Comparison of ENCODE assay signal across 14 cellular contexts in genomic region chr2:236981710-236982485, GRCh38.
DNase-seq lines count a peak whose midpoint lies in the region; ATAC-seq and TF ChIP-seq lines count a peak whose summit lies in the region.
"Had no signal": no experiment of that assay in that cellular context is flagged by ENCODE, and none has a peak within 500 bp of the region (broad histone marks: within the 10 kb centered on the region; RNA-seq: fewer than 3 reads in every experiment).

No MANE protein-coding gene starts in this region.

- H2BK5ac ChIP-seq in H9 (ENCODE audit: insufficient read length, low read length) (no peak overlapping the region), IMR-90 (ENCODE audit: low read depth, low read length, poor library complexity, severe bottlenecking) (no peak overlapping the region)

- no peaks in the 10 kb centered on the region for H3K79me1 ChIP-seq in H9 (ENCODE audit: insufficient read depth, low read depth, low read length, poor library complexity, severe bottlenecking)
- H3K79me1 ChIP-seq in IMR-90 (ENCODE audit: low read depth in 1 of 2, low read length in 2 of 2), result no peaks in the 10 kb centered on the region

- dilution Hi-C loops in IMR-90 (cut with HindIII; ENCODE audit: low sequenced_read_pairs, unreplicated experiment), result no loop called here

- intact Hi-C loops in IMR-90 (cut with micrococcal nuclease) (no loop called here), spleen (cut with DNase I; ENCODE audit: low total_unique reads) (no loop called here)

- no peak overlapping the region for H4K8ac ChIP-seq in H9 (replicated peaks; ENCODE audit: insufficient read length, low read depth, low read length)
- H4K8ac ChIP-seq in IMR-90 (ENCODE audit: low read depth in 2 of 2, low read length in 2 of 2), result no peak overlapping the region

- H3K4ac ChIP-seq in H9 (ENCODE audit: low read depth, low read length) (no peak overlapping the region), IMR-90 (ENCODE audit: low read depth, low read length) (no peak overlapping the region)

- CTCF ChIA-PET in IMR-90 (lab: Yijun Ruan, JAX), result no interaction called here

- in situ Hi-C loops in IMR-90 (cut with MboI; ENCODE audit: low sequenced_read_pairs), result no loop called here

- H3K27ac ChIP-seq in H9 (ENCODE audit: insufficient read length, low read depth, low read length) (no peak overlapping the region), IMR-90 (ENCODE audit: insufficient read depth, low read length) (no peak overlapping the region), spleen (no peak overlapping the region)
- H3K27ac ChIP-seq: C4-2B, GM23248 had no signal

- no peak overlapping the region for H2AK9ac ChIP-seq in IMR-90 (replicated peaks; ENCODE audit: low read depth, low read length, poor library complexity)

- H3K36me3 ChIP-seq in IMR-90 (ENCODE audit: control insufficient read depth, insufficient read depth, low read length) (no peaks in the 10 kb centered on the region), spleen (no peaks in the 10 kb centered on the region)

- H2BK15ac ChIP-seq in H9 (ENCODE audit: low read depth, low read length) (no peak overlapping the region; the same call in 1 of the 2 replicates), IMR-90 (ENCODE audit: low read depth, low read length) (no peak overlapping the region)

- peaks cover 7 to 13% of the 10 kb centered on the region in 2 experiments; a peak in 4 of 5 replicates for H3K9me3 Mint-ChIP-seq in H9
- H3K9me3 Mint-ChIP-seq in effector memory CD8-positive, alpha-beta T cell, result peaks cover 0 to 3% of the 10 kb centered on the region in 2 donors

- H3K27me3 ChIP-seq in H9 (ENCODE audit: insufficient read depth, low read length) (no peaks in the 10 kb centered on the region), IMR-90 (ENCODE audit: control insufficient read depth, insufficient read depth, low read length) (peaks cover 8% of the 10 kb centered on the region), spleen (replicated peaks in 1 of 7) (no peaks in the 10 kb centered on the region)

- no peak for TF ChIP-seq POLR2A in IMR-90 (IDR thresholded peaks at IDR 0.05; ENCODE audit: low read depth, low read length)
- no peak for TF ChIP-seq POLR2A in spleen (IDR thresholded peaks at IDR 0.05)

- H3K18ac ChIP-seq in H9 (ENCODE audit: insufficient read length, low read depth, low read length) (no peak overlapping the region), IMR-90 (ENCODE audit: low read depth, low read length) (no peak overlapping the region)

- H2BK120ac ChIP-seq in H9 (ENCODE audit: low read depth, low read length, poor library complexity, severe bottlenecking), result no peak overlapping the region
- no peak overlapping the region for H2BK120ac ChIP-seq in IMR-90 (ENCODE audit: low read depth, low read length)

- DNase-seq in H9 (peak; percentile 4), IMR-90 (no peak), mesenteric fat pad (ENCODE audit: low spot score) (peak; percentile 77), spleen (peak; percentile 62)
- DNase-seq in activated CD4-positive, alpha-beta T cell treated with anti-CD3 and anti-CD28 coated beads, Interleukin-2, amount 50 U/mL, for 48 hours, result no peak
- DNase-seq in effector memory CD8-positive, alpha-beta T cell, result no peak
- DNase-seq in stimulated activated CD4-positive, alpha-beta T cell treated with anti-CD3 and anti-CD28 coated beads, Interleukin-4, amount 100 ng/mL, for 4 hours, result no peak
- DNase-seq: AML-193; Caco-2; CD4-positive, alpha-beta T cell; HCEC 1CT had no signal

- H3K79me2 ChIP-seq in H9 (ENCODE audit: insufficient read depth, low read length), result no peaks in the 10 kb centered on the region

- H3K9me1 ChIP-seq in IMR-90 (ENCODE audit: insufficient read depth, low read length), result no peaks in the 10 kb centered on the region

- TF ChIP-seq CTCF in H9 (conservative IDR thresholded peaks at IDR 0.05), result no peak
- TF ChIP-seq CTCF in IMR-90 (conservative IDR thresholded peaks at IDR 0.05; ENCODE audit: low read depth, low read length), result no peak
- TF ChIP-seq CTCF in spleen (IDR thresholded peaks at IDR 0.05 in 8 of 11, conservative IDR thresholded peaks at IDR 0.05 in 3 of 11), result no peak

- H2BK12ac ChIP-seq in H9 (ENCODE audit: insufficient read length, low read depth, low read length), result no peak overlapping the region

- no peak overlapping the region for H4K91ac ChIP-seq in H9 (ENCODE audit: insufficient read length, low read depth, low read length)
- no peak overlapping the region for H4K91ac ChIP-seq in IMR-90 (ENCODE audit: insufficient read depth, low read depth, low read length)

- no peak overlapping the region; the same call in 1 of the 2 replicates for H3K14ac ChIP-seq in H9 (ENCODE audit: insufficient read depth, low read length)
- H3K14ac ChIP-seq in IMR-90 (replicated peaks; ENCODE audit: low read depth, low read length), result no peak overlapping the region

- H3K9ac ChIP-seq in H9 (ENCODE audit: extremely low read depth, insufficient read length, low read length), result no peak overlapping the region
- H3K9ac ChIP-seq in IMR-90 (ENCODE audit: low read depth, low read length), result no peak overlapping the region
- H3K9ac ChIP-seq: GM23248 had no signal

- H3K23ac ChIP-seq in H9 (ENCODE audit: insufficient read length, low read depth, low read length), result no peak overlapping the region
- no peak overlapping the region for H3K23ac ChIP-seq in IMR-90 (ENCODE audit: low read depth, low read length)

- H3K4me2 ChIP-seq in H9 (ENCODE audit: insufficient read depth, insufficient read length, low read length) (no peak overlapping the region), IMR-90 (ENCODE audit: low read depth, low read length) (no peak overlapping the region)

- H3K4me1 ChIP-seq in H9 (ENCODE audit: insufficient read depth, low read length) (no peaks in the 10 kb centered on the region; the same call in 1 of the 2 replicates), IMR-90 (ENCODE audit: control insufficient read depth, insufficient read depth, low read length) (no peaks in the 10 kb centered on the region), spleen (peaks cover 0 to 8% (median 0%) of the 10 kb centered on the region in 6 donors)

- H3K56ac ChIP-seq in H9 (ENCODE audit: insufficient read length, low read depth, low read length) (no peak overlapping the region), IMR-90 (ENCODE audit: extremely low read depth, insufficient read depth, low read length) (no peak overlapping the region)

- H3K36me3 Mint-ChIP-seq in H9 (ENCODE audit: insufficient read depth in 1 of 3, low read depth in 3 of 3), result peaks cover 0 to 13% (median 5%) of the 10 kb centered on the region in 3 experiments; a peak in 3 of 7 replicates
- no peaks in the 10 kb centered on the region for H3K36me3 Mint-ChIP-seq in effector memory CD8-positive, alpha-beta T cell (ENCODE audit: insufficient read depth)

- no peaks in the 10 kb centered on the region for H3K23me2 ChIP-seq in H9 (ENCODE audit: insufficient read length, low read depth, low read length, poor library complexity, severe bottlenecking)

- H3K4me1 Mint-ChIP-seq in H9, result peaks cover 3 to 5% of the 10 kb centered on the region in 2 experiments; a peak in 2 of 4 replicates
- no peaks in the 10 kb centered on the region for H3K4me1 Mint-ChIP-seq in effector memory CD8-positive, alpha-beta T cell (ENCODE audit: low read depth in 2 of 2)

- no peak overlapping the region for H4K5ac ChIP-seq in H9 (ENCODE audit: insufficient read length, low read depth, low read length)
- no peak overlapping the region for H4K5ac ChIP-seq in IMR-90 (ENCODE audit: low read depth, low read length)

- H3K4me3 Mint-ChIP-seq in H9, result no peak overlapping the region
- no peak overlapping the region for H3K4me3 Mint-ChIP-seq in effector memory CD8-positive, alpha-beta T cell
- H3K4me3 Mint-ChIP-seq: CD4-positive, alpha-beta T cell had no signal

- ATAC-seq in IMR-90 (ENCODE audit: low read depth) (no peak), GM18868 (IDR thresholded peaks at IDR 0.05; ENCODE audit: unreplicated experiment) (no peak)
- ATAC-seq in effector memory CD8-positive, alpha-beta T cell (replicated peaks), result no peak

- no TSS peak for BruUV-seq in IMR-90 (replicated peaks; lab: Mats Ljungman, UMichigan)

- H3K4me3 ChIP-seq in IMR-90 (ENCODE audit: insufficient read depth, low read depth, low read length) (no peak overlapping the region), spleen (no peak overlapping the region)
- H3K4me3 ChIP-seq: GM23248 had no signal

- no peak overlapping the region for H3T11ph ChIP-seq in H9 (ENCODE audit: low read length)

- H3K27ac Mint-ChIP-seq in H9, result no peak overlapping the region
- peak overlapping the region in 1 of 2 donors; percentile 24 for H3K27ac Mint-ChIP-seq in effector memory CD8-positive, alpha-beta T cell
- H3K27ac Mint-ChIP-seq: CD4-positive, alpha-beta T cell had no signal

- no CpG with 5 or more reads among the region's 4 CpGs for WGBS in H9 (ENCODE audit: extremely low coverage, insufficient read length, low lambda C conversion rate)
- WGBS in IMR-90 (ENCODE audit: extremely low coverage in 2 of 2, insufficient read length in 1 of 2), 2 experiments, result 83% methylated on average over 1 of the region's 4 CpGs; no CpG with 5 or more reads in 1 of the 2 experiments
- 90 to 92% (median 92%) methylated on average over 4 of the region's 4 CpGs for WGBS in spleen, 5 donors

- H2AK5ac ChIP-seq in H9 (ENCODE audit: insufficient read length, low read length) (no peak overlapping the region), IMR-90 (ENCODE audit: low read depth, low read length) (no peak overlapping the region)

- no peak overlapping the region for H2BK20ac ChIP-seq in H9 (ENCODE audit: low read depth, low read length, poor library complexity, severe bottlenecking)
- H2BK20ac ChIP-seq in IMR-90 (ENCODE audit: low read depth, low read length), result no peak overlapping the region

- H3K9me3 ChIP-seq in H9 (ENCODE audit: control insufficient read depth, low read depth, low read length) (no peaks in the 10 kb centered on the region), IMR-90 (ENCODE audit: control insufficient read depth, insufficient read depth, low read length) (peaks cover 4% of the 10 kb centered on the region), spleen (peaks cover 0 to 22% (median 13%) of the 10 kb centered on the region in 8 donors)
- H3K9me3 ChIP-seq: Caco-2 had no signal

- H3K27me3 Mint-ChIP-seq in H9 (ENCODE audit: low read depth), result peaks cover 12% of the 10 kb centered on the region
- peaks cover 36 to 64% of the 10 kb centered on the region in 2 donors for H3K27me3 Mint-ChIP-seq in effector memory CD8-positive, alpha-beta T cell

- H2AFZ ChIP-seq in H9 (ENCODE audit: low read length) (no peak overlapping the region), IMR-90 (replicated peaks; ENCODE audit: low read length, poor library complexity) (peak overlapping the region; percentile 18)
- H2AFZ ChIP-seq: GM23248 had no signal

- POLR2A ChIA-PET in IMR-90 (lab: Charles Lee; ENCODE audit: unreplicated experiment), result no interaction called here

- TF ChIP-seq RAD21 in IMR-90 (IDR thresholded peaks at IDR 0.05; ENCODE audit: low read length), result no peak

- H4K20me1 ChIP-seq in H9 (ENCODE audit: control insufficient read depth, insufficient read depth, insufficient read length) (no peaks in the 10 kb centered on the region), IMR-90 (ENCODE audit: insufficient read depth, low read length) (no peaks in the 10 kb centered on the region)

TF ChIP-seq in IMR-90, 13 proteins besides CTCF, POLR2A, EP300 and RAD21 (continues in another document):
- TF ChIP-seq MAFK (IDR thresholded peaks at IDR 0.05; ENCODE audit: low read depth, low read length), result no peak
- TF ChIP-seq CHD1 (IDR thresholded peaks at IDR 0.05; ENCODE audit: low read depth, low read length), result no peak
- TF ChIP-seq CEBPB (IDR thresholded peaks at IDR 0.05; ENCODE audit: low read depth, low read length), result no peak

Comparison
In these comparisons a context has a peak if more than half of its experiments do, and no peak if none do; other contexts are left out.
1. DNase-seq: peak in H9 (single experiment), mesenteric fat pad (single experiment) and spleen (single experiment); none in IMR-90 (single experiment), activated CD4-positive, alpha-beta T cell treated with anti-CD3 and anti-CD28 coated beads, Interleukin-2, amount 50 U/mL, for 48 hours (0 of 2), effector memory CD8-positive, alpha-beta T cell (0 of 3) and stimulated activated CD4-positive, alpha-beta T cell treated with anti-CD3 and anti-CD28 coated beads, Interleukin-4, amount 100 ng/mL, for 4 hours (0 of 2).